1 cellular context compared by ENCODE assay signal in genomic region chr18:75854174-75854573, GRCh38.
TF ChIP-seq lines count a peak whose summit lies in the region.

No MANE protein-coding gene starts in this region.

TF ChIP-seq in H1, 55 proteins besides CTCF, POLR2A, EP300 and RAD21 (continued from another document):
- no peak for TF ChIP-seq CHD7 (IDR thresholded peaks at IDR 0.05; ENCODE audit: insufficient replicate concordance, low read length)
- TF ChIP-seq SRF (IDR thresholded peaks at IDR 0.05; ENCODE audit: low read depth, low read length): no peak
- TF ChIP-seq MAFK (IDR thresholded peaks at IDR 0.05; ENCODE audit: low read depth, low read length): no peak
- TF ChIP-seq HDAC2 (IDR thresholded peaks at IDR 0.05; ENCODE audit: borderline replicate concordance in 1 of 2, low read depth in 2 of 2, low read length in 2 of 2): no peak
- TF ChIP-seq RNF2 (IDR thresholded peaks at IDR 0.05; ENCODE audit: borderline replicate concordance, low read depth, low read length, missing control alignments, poor library complexity, severe bottlenecking): no peak
- TF ChIP-seq SP1 (IDR thresholded peaks at IDR 0.05; ENCODE audit: low read depth, low read length): no peak
- TF ChIP-seq EZH2 (IDR thresholded peaks at IDR 0.05; ENCODE audit: low read depth, low read length, severe bottlenecking): no peak
TF ChIP-seq in H1: peak in this region for 0.
